8 cellular contexts compared by ENCODE assay signal in the genomic region with DNA sequence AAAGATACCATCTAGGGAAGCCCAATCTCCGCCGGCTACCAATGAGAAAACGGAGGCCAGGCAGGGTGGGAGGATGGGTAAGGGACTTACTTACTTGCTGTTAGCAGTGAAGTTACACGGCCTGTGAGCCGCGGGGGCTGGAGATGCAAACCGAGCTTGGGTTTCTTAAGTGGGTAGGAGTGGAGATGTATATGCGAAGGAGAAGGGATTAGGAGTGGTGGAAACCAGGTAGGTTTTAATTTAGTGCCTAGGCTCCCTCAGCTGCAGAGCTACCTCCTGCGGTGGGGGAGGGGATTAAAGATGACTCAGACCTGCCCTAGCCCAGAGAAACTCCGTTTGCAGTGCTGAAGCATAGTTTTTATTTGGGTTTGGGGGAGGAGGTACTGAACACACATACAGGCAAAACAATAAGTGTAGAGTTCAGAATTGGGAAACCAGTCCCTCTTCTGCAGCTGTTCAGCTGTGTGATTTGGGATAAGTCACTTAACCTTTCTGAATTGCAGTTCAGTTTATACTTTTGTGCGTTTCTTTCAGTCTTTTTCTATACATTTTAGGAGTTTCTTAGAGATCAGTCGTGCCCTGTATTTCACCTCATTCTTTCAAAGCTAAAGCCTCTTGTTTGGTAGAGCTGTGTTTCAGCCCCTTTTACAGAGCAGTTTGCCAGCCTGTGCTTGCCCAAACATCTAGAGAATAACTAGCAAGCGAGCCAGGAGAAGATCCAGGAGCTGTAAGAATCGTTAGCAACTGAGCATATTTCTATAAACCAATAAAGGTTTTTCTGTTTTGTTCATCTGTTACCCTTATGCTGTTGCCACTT. TPM values are rescaled to one million over a fixed set of nuclear protein-coding genes. Genes with fewer than 3 reads are reported as not detected.
DNase-seq lines count a peak whose midpoint lies in the region; ATAC-seq and TF ChIP-seq lines count a peak whose summit lies in the region.

No MANE protein-coding gene starts in this region.

- H3K27ac ChIP-seq in A673 (ENCODE audit: low read depth, low read length, poor library complexity, severe bottlenecking) (peak overlapping the region; percentile 93), heart right ventricle (peak overlapping the region in 9 of 10 donors; percentile 52 to 93 (median 82))

- H3K36me3 ChIP-seq in A673 (ENCODE audit: insufficient read depth, low read length, poor library complexity, severe bottlenecking) (no peaks in the 10 kb centered on the region), H7 (replicated peaks; ENCODE audit: control insufficient read depth, insufficient read depth, low read length) (no peaks in the 10 kb centered on the region), heart right ventricle (no peaks in the 10 kb centered on the region)

- intact Hi-C loops in A673 (cut with micrococcal nuclease; ENCODE audit: unreplicated experiment) (loop anchor here (5.0 kb wide), 1 partner anchor 135 kb away; no protein-coding TSS in a partner anchor), heart right ventricle (cut with DNase I) (loop anchor here in 4 of 10 donors (2.0 to 5.0 kb wide), 2 partner anchors 100 to 135 kb away; no protein-coding TSS in a partner anchor), sciatic nerve (cut with DNase I) (no loop called here)
- intact Hi-C loops in activated naive CD4-positive, alpha-beta T cell treated with anti-CD3 and anti-CD28 coated beads for 36 hours (cut with micrococcal nuclease): loop anchor here (1.0 to 5.0 kb wide), 13 partner anchors 19 to 645 kb away; partner anchors contain the start of genes ADSL, GRAP2 and RPS19BP1

- H3K4me3 ChIP-seq in A673 (ENCODE audit: low read depth, low read length, poor library complexity, severe bottlenecking) (peak overlapping the region; percentile 61), H7 (ENCODE audit: insufficient read depth, low read depth, low read length) (peak overlapping the region; percentile 38), heart right ventricle (peak overlapping the region in 9 of 10 donors; percentile 36 to 86 (median 67))

- H3K9me3 Mint-ChIP-seq in activated naive CD4-positive, alpha-beta T cell treated with anti-CD3 and anti-CD28 coated beads for 36 hours: no peaks in the 10 kb centered on the region

- peaks cover 20% of the 10 kb centered on the region for H3K4me1 ChIP-seq in A673 (ENCODE audit: insufficient read depth, low read length, poor library complexity, severe bottlenecking)
- peaks cover 10 to 61% (median 56%) of the 10 kb centered on the region in 9 donors for H3K4me1 ChIP-seq in heart right ventricle

- no peaks in the 10 kb centered on the region for H3K9me3 ChIP-seq in A673 (ENCODE audit: low read depth, low read length, poor library complexity, severe bottlenecking)
- no peaks in the 10 kb centered on the region for H3K9me3 ChIP-seq in heart right ventricle

- H3K4me3 Mint-ChIP-seq in activated naive CD4-positive, alpha-beta T cell treated with anti-CD3 and anti-CD28 coated beads for 36 hours: peak overlapping the region; percentile 69

- H3K27me3 Mint-ChIP-seq in activated naive CD4-positive, alpha-beta T cell treated with anti-CD3 and anti-CD28 coated beads for 36 hours (ENCODE audit: low read depth): no peaks in the 10 kb centered on the region

- peaks cover 50% of the 10 kb centered on the region for H3K4me1 Mint-ChIP-seq in activated naive CD4-positive, alpha-beta T cell treated with anti-CD3 and anti-CD28 coated beads for 36 hours (ENCODE audit: low read depth)

- H3K27me3 ChIP-seq in A673 (replicated peaks; ENCODE audit: insufficient read depth, low read depth, low read length, poor library complexity) (no peaks in the 10 kb centered on the region), H7 (ENCODE audit: control insufficient read depth, insufficient read depth, low read length) (no peaks in the 10 kb centered on the region), heart right ventricle (no peaks in the 10 kb centered on the region)

- TF ChIP-seq CTCF in A673 (conservative IDR thresholded peaks at IDR 0.05; ENCODE audit: low read depth, low read length): no peak
- TF ChIP-seq CTCF in heart right ventricle (IDR thresholded peaks at IDR 0.05): no peak

- peaks cover 3% of the 10 kb centered on the region for H3K36me3 Mint-ChIP-seq in activated naive CD4-positive, alpha-beta T cell treated with anti-CD3 and anti-CD28 coated beads for 36 hours (ENCODE audit: low read depth)

- H3K27ac Mint-ChIP-seq in activated naive CD4-positive, alpha-beta T cell treated with anti-CD3 and anti-CD28 coated beads for 36 hours: peak overlapping the region; percentile 97

- 26 to 28% methylated on average over 14 of the region's 14 CpGs for WGBS in heart right ventricle, 2 donors

- DNase-seq in A673 (ENCODE audit: low spot score) (peak; percentile 80), H7 (no peak), RPMI8226 (peak; percentile 82), heart right ventricle (no peak), sciatic nerve (ENCODE audit: low spot score) (peak; percentile 66), epidermal melanocyte (ENCODE audit: insufficient read length, low spot score) (no peak)
- DNase-seq in activated naive CD4-positive, alpha-beta T cell treated with anti-CD3 and anti-CD28 coated beads for 36 hours: peak; percentile 89

- CTCF ChIA-PET in A673 (lab: Charles Lee): interaction anchor here (0.8 kb wide), 1 partner anchor 16 kb away, joined by 4 read pairs; no protein-coding TSS in a partner anchor
- CTCF ChIA-PET in activated naive CD4-positive, alpha-beta T cell treated with anti-CD3 and anti-CD28 coated beads for 36 hours (lab: Charles Lee): interaction anchor here (1.5 to 1.6 kb wide), 2 partner anchors 17 to 122 kb away, joined by 6 read pairs; no protein-coding TSS in a partner anchor

- no TSS peak for BruUV-seq in A673 (replicated peaks; lab: Mats Ljungman, UMichigan)

- POLR2A ChIA-PET in A673 (lab: Charles Lee; ENCODE audit: low non-redundant PET): interaction anchor here (0.6 kb wide), 1 partner anchor 12 kb away, joined by 20 read pairs; no protein-coding TSS in a partner anchor

- ATAC-seq in heart right ventricle (peak in 6 of 8 donors; percentile 12 to 48 (median 28)), sciatic nerve (peak; percentile 30), GM21447 (IDR thresholded peaks at IDR 0.05; ENCODE audit: unreplicated experiment) (no peak)

RNA-seq across cellular contexts. Expression of gene TNRC6B, which starts 0.6 kb away (rescaled TPM):
- total RNA-seq in A673 (2021) (52.2 and 56.6 TPM in 2 replicates), heart right ventricle (10 to 100 TPM; 36.3 to 62.5 (median 56.0) TPM), sciatic nerve (86.0 TPM)
- total RNA-seq in H7 (2014; rRNA removed; shearing (Covaris generic)): 13.0 and 21.4 TPM in 2 replicates
- 10 to 100 TPM; 37.9 TPM for total RNA-seq in activated naive CD4-positive, alpha-beta T cell treated with anti-CD3 and anti-CD28 coated beads for 36 hours
- polyA plus RNA-seq in heart right ventricle: 10 to 100 TPM in 1 of 2 donors, 1 to 10 TPM in 1; 1.7 to 21.6 TPM

Comparison
In these comparisons a context has a peak if more than half of its experiments do, and no peak if none do; other contexts are left out.
1. DNase-seq: peak in A673 (single experiment), RPMI8226 (single experiment), activated naive CD4-positive, alpha-beta T cell treated with anti-CD3 and anti-CD28 coated beads for 36 hours (single experiment) and sciatic nerve (single experiment); none in H7 (single experiment), heart right ventricle (0 of 2) and epidermal melanocyte (single experiment).
2. Peak in every context shown above with its lines, with median percentiles within 50 percentile points of each other: H3K4me3 ChIP-seq.